In genomic region chr7:157903715-157904114, GRCh38 we compare ENCODE assay signal across 17 cellular contexts.
DNase-seq lines count a peak whose midpoint lies in the region; ATAC-seq and TF ChIP-seq lines count a peak whose summit lies in the region.
"Had no signal": no experiment of that assay in that cellular context is flagged by ENCODE, and none has a peak within 500 bp of the region (broad histone marks: within the 10 kb centered on the region; RNA-seq: fewer than 3 reads in every experiment).

No MANE protein-coding gene starts in this region.

- H3K36me3 ChIP-seq in tibial nerve: no peaks in the 10 kb centered on the region

- no peaks in the 10 kb centered on the region for H3K27me3 Mint-ChIP-seq in neural crest cell (ENCODE audit: low read depth)

- peaks cover 0 to 6% (median 0%) of the 10 kb centered on the region in 4 donors for H3K4me1 ChIP-seq in tibial nerve
- H3K4me1 ChIP-seq: A549 had no signal

- ATAC-seq in left ventricle myocardium superior: no peak
- ATAC-seq: A549, HCT116, Right ventricle myocardium inferior had no signal

- H3K27ac Mint-ChIP-seq in neural crest cell (ENCODE audit: unreplicated experiment): peak overlapping the region; percentile 81
- H3K27ac Mint-ChIP-seq: CD14-positive monocyte had no signal

- no peak overlapping the region for H3K4me3 Mint-ChIP-seq in neural crest cell
- H3K4me3 Mint-ChIP-seq: CD14-positive monocyte had no signal

- no peaks in the 10 kb centered on the region for H3K27me3 ChIP-seq in tibial nerve

- WGBS in tibial nerve, 2 donors: 70 to 72% methylated on average over 14 of the region's 14 CpGs

- intact Hi-C loops in cardiac septum (cut with DNase I) (no loop called here), left ventricle myocardium superior (cut with micrococcal nuclease) (no loop called here)

- H3K4me1 Mint-ChIP-seq in neural crest cell: peaks cover 21% of the 10 kb centered on the region
- H3K4me1 Mint-ChIP-seq: CD14-positive monocyte had no signal

- no peaks in the 10 kb centered on the region for H3K9me3 Mint-ChIP-seq in neural crest cell

- H3K4me3 ChIP-seq in tibial nerve: no peak overlapping the region
- H3K4me3 ChIP-seq: A549 had no signal

- TF ChIP-seq EP300 in tibial nerve (IDR thresholded peaks at IDR 0.05): no peak

- H3K27ac ChIP-seq in temporal lobe (ENCODE audit: low read depth, low read length) (peak overlapping the region; percentile 25), tibial nerve (no peak overlapping the region)
- H3K27ac ChIP-seq: A549 had no signal

- TF ChIP-seq CTCF in neural crest cell (conservative IDR thresholded peaks at IDR 0.05) (no peak), tibial nerve (IDR thresholded peaks at IDR 0.05) (no peak)

- TF ChIP-seq POLR2A in tibial nerve (IDR thresholded peaks at IDR 0.05): no peak

- H3K9me3 ChIP-seq in tibial nerve: peaks cover 0 to 8% (median 0%) of the 10 kb centered on the region in 4 donors
- H3K9me3 ChIP-seq: A549 had no signal

- DNase-seq in cardiac septum (ENCODE audit: low spot score) (peak; percentile 66), left ventricle myocardium superior (no peak), globus pallidus (ENCODE audit: low spot score) (peak; percentile 8), neural crest cell (ENCODE audit: low read depth, low spot score) (no peak), HT-29 (ENCODE audit: low spot score) (no peak), LoVo (ENCODE audit: low spot score) (no peak), tibial nerve (ENCODE audit: low spot score in 2 of 2) (no peak)
- DNase-seq: COR-L47, NCI-H146, NCI-H2107, NCI-H446 treated with DMSO at 0.1 percent for 48 hours, NCI-H748 treated with DMSO at 0.1 percent for 48 hours had no signal

- H3K36me3 Mint-ChIP-seq in neural crest cell (ENCODE audit: low read depth): no peaks in the 10 kb centered on the region
- H3K36me3 Mint-ChIP-seq: CD14-positive monocyte had no signal

Comparison
In these comparisons a context has a peak if more than half of its experiments do, and no peak if none do; other contexts are left out.
1. DNase-seq: peak in cardiac septum (single experiment) and globus pallidus (single experiment); none in left ventricle myocardium superior (single experiment), neural crest cell (single experiment), HT-29 (single experiment), LoVo (single experiment) and tibial nerve (0 of 2).